ENCODE assay signal across 14 cellular contexts in genomic region chr15:99677540-99678134, GRCh38. TPM values are rescaled to one million over a fixed set of nuclear protein-coding genes. Genes with fewer than 3 reads are reported as not detected.
DNase-seq lines count a peak whose midpoint lies in the region; ATAC-seq, FAIRE-seq and TF ChIP-seq lines count a peak whose summit lies in the region.
"Had no signal": no experiment of that assay in that cellular context is flagged by ENCODE, and none has a peak within 500 bp of the region (broad histone marks: within the 10 kb centered on the region; RNA-seq: fewer than 3 reads in every experiment).

No MANE protein-coding gene starts in this region.

- DNase-seq in kidney (no peak), NCI-H1092 treated with DMSO at 0.1 percent for 48 hours (lab: John Stamatoyannopoulos, UW) (no peak), GM19238 (ENCODE audit: insufficient read length, low spot score) (no peak), testis (no peak)
- DNase-seq in activated CD8-positive, alpha-beta T cell treated with anti-CD3 and anti-CD28 coated beads for 36 hours: no peak
- DNase-seq: anterior cingulate cortex; CD8-positive, alpha-beta memory T cell; islet precursor cell; MV-4-11; substantia nigra had no signal

- H3K4me3 ChIP-seq in kidney (ENCODE audit: low read length in 2 of 2) (no peak overlapping the region), testis (no peak overlapping the region)

- H3K9me3 Mint-ChIP-seq in activated CD8-positive, alpha-beta T cell treated with anti-CD3 and anti-CD28 coated beads for 36 hours: no peaks in the 10 kb centered on the region
- H3K9me3 Mint-ChIP-seq: CD8-positive, alpha-beta memory T cell; T-helper 1 cell treated with Interleukin-12 subunit alpha and Interleukin-12 subunit beta and Interleukin-4 antibody, amounts not matched to agents 30 μg/mL and 1 μg/mL, for 36 hours had no signal

- no peaks in the 10 kb centered on the region for H3K27me3 ChIP-seq in testis

- H3K27me3 Mint-ChIP-seq in activated CD8-positive, alpha-beta T cell treated with anti-CD3 and anti-CD28 coated beads for 36 hours: no peaks in the 10 kb centered on the region
- H3K27me3 Mint-ChIP-seq: CD8-positive, alpha-beta memory T cell had no signal

- no peak for TF ChIP-seq POLR2A in testis (IDR thresholded peaks at IDR 0.05)

- CTCF ChIA-PET in activated CD8-positive, alpha-beta T cell treated with anti-CD3 and anti-CD28 coated beads for 36 hours (lab: Charles Lee): interaction anchor here (1.6 kb wide), 1 partner anchor 27 kb away, joined by 5 read pairs; no protein-coding TSS in a partner anchor

- H3K9ac ChIP-seq in kidney (ENCODE audit: low read length in 2 of 2): no peak overlapping the region

- FAIRE-seq in kidney (lab: Jason Lieb, UNC): peak; percentile 27

- no peak overlapping the region for H3K4me3 Mint-ChIP-seq in activated CD8-positive, alpha-beta T cell treated with anti-CD3 and anti-CD28 coated beads for 36 hours
- H3K4me3 Mint-ChIP-seq: CD8-positive, alpha-beta memory T cell; T-helper 1 cell treated with Interleukin-12 subunit alpha and Interleukin-12 subunit beta and Interleukin-4 antibody, amounts not matched to agents 30 μg/mL and 1 μg/mL, for 36 hours had no signal

- intact Hi-C loops in kidney (cut with DNase I) (no loop called here), testis (cut with DNase I; ENCODE audit: low total_unique reads) (no loop called here)
- intact Hi-C loops in activated CD8-positive, alpha-beta T cell treated with anti-CD3 and anti-CD28 coated beads for 36 hours (cut with micrococcal nuclease): no loop called here

- no peaks in the 10 kb centered on the region for H3K4me1 ChIP-seq in kidney (ENCODE audit: control insufficient read depth in 1 of 2, insufficient read depth in 1 of 2, low read depth in 1 of 2, low read length in 2 of 2)
- no peaks in the 10 kb centered on the region for H3K4me1 ChIP-seq in testis

- peaks cover 32% of the 10 kb centered on the region for H3K36me3 Mint-ChIP-seq in activated CD8-positive, alpha-beta T cell treated with anti-CD3 and anti-CD28 coated beads for 36 hours (ENCODE audit: low read depth)

- no peak overlapping the region for H3K27ac Mint-ChIP-seq in activated CD8-positive, alpha-beta T cell treated with anti-CD3 and anti-CD28 coated beads for 36 hours
- H3K27ac Mint-ChIP-seq: T-helper 1 cell treated with Interleukin-12 subunit alpha and Interleukin-12 subunit beta and Interleukin-4 antibody, amounts not matched to agents 30 μg/mL and 1 μg/mL, for 36 hours had no signal

- H3K9me3 ChIP-seq in kidney (ENCODE audit: control insufficient read depth in 1 of 2, low read length in 2 of 2) (no peaks in the 10 kb centered on the region), testis (no peaks in the 10 kb centered on the region)

- POLR2A ChIA-PET in activated CD8-positive, alpha-beta T cell treated with anti-CD3 and anti-CD28 coated beads for 36 hours (lab: Charles Lee): no interaction called here

- H3K36me3 ChIP-seq in kidney (ENCODE audit: control insufficient read depth in 1 of 2, insufficient read depth in 2 of 2, low read length in 2 of 2) (peaks cover 15 to 20% of the 10 kb centered on the region in 2 donors), testis (ENCODE audit: low read depth, missing control alignments) (no peaks in the 10 kb centered on the region)

- H3K27ac ChIP-seq in kidney (ENCODE audit: low read depth in 2 of 2, low read length in 2 of 2): no peak overlapping the region
- H3K27ac ChIP-seq in testis: peak overlapping the region in 1 of 2 donors; percentile 28

- ATAC-seq in GM18511 (IDR thresholded peaks at IDR 0.05; ENCODE audit: unreplicated experiment) (peak; percentile 74), GM21390 (IDR thresholded peaks at IDR 0.05; ENCODE audit: unreplicated experiment) (peak; percentile 85), HG03108 (IDR thresholded peaks at IDR 0.05; ENCODE audit: unreplicated experiment) (peak; percentile 64)
- no peak for ATAC-seq in activated CD8-positive, alpha-beta T cell treated with anti-CD3 and anti-CD28 coated beads for 36 hours

- WGBS in testis, 2 donors: 68 to 82% methylated on average over 4 of the region's 4 CpGs

- H3K4me1 Mint-ChIP-seq in activated CD8-positive, alpha-beta T cell treated with anti-CD3 and anti-CD28 coated beads for 36 hours (ENCODE audit: low read depth): peaks cover 12% of the 10 kb centered on the region

- TF ChIP-seq CTCF in kidney (IDR thresholded peaks at IDR 0.05; ENCODE audit: borderline replicate concordance, extremely low read depth, insufficient read depth) (no peak), testis (IDR thresholded peaks at IDR 0.05) (no peak)
- no peak for TF ChIP-seq CTCF in activated CD8-positive, alpha-beta T cell treated with anti-CD3 and anti-CD28 coated beads for 36 hours (IDR thresholded peaks at IDR 0.05)

RNA-seq across cellular contexts. Expression of gene LYSMD4, which starts 55.6 kb away (rescaled TPM):
- total RNA-seq in kidney (8.6 TPM), testis (10 to 100 TPM; 23.6 to 27.1 TPM)
- polyA plus RNA-seq in kidney (ENCODE audit: insufficient read depth, low read depth, low replicate concordance) (4.9 TPM), testis (ENCODE audit: insufficient read depth, low read depth, low replicate concordance) (13.2 TPM)
- 1 to 10 TPM; 4.5 to 6.6 TPM for total RNA-seq in activated CD8-positive, alpha-beta T cell treated with anti-CD3 and anti-CD28 coated beads for 36 hours
